Comparison of ENCODE assay signal across 18 cellular contexts in genomic region chr12:46609671-46610070, GRCh38.
A peak's percentile ranks its signal among the peaks of the same experiment; 100 is the strongest.
DNase-seq lines count a peak whose midpoint lies in the region; ATAC-seq and TF ChIP-seq lines count a peak whose summit lies in the region.
"Had no signal": no experiment of that assay in that cellular context is flagged by ENCODE, and none has a peak within 500 bp of the region (broad histone marks: within the 10 kb centered on the region; RNA-seq: fewer than 3 reads in every experiment).

No MANE protein-coding gene starts in this region.

- H3K4me1 ChIP-seq in MM.1S (ENCODE audit: low read length) (peaks cover 19% of the 10 kb centered on the region), thoracic aorta (ENCODE audit: control insufficient read depth in 1 of 2, low read depth in 2 of 2) (peaks cover 24 to 26% of the 10 kb centered on the region in 2 donors)
- H3K4me1 ChIP-seq: HAP-1 had no signal

- H3K27ac ChIP-seq in MM.1S (ENCODE audit: low read length) (no peak overlapping the region; the same call in 1 of the 2 replicates), coronary artery (peak overlapping the region; percentile 49 to 73), thoracic aorta (peak overlapping the region; percentile 79 to 83)
- H3K27ac ChIP-seq: HL-60 had no signal

- H3K9me3 Mint-ChIP-seq in activated naive CD4-positive, alpha-beta T cell treated with anti-CD3 and anti-CD28 coated beads, Interleukin-2, amount 10 ng/mL, durations not matched to agents 7 days and 5 days: peaks cover 35% of the 10 kb centered on the region

- H3K4me2 ChIP-seq in MM.1S (ENCODE audit: low read depth, low read length): peak overlapping the region; percentile 18; the same call in 1 of the 2 replicates

- H3K4me1 Mint-ChIP-seq in activated naive CD4-positive, alpha-beta T cell treated with anti-CD3 and anti-CD28 coated beads, Interleukin-2, amount 10 ng/mL, durations not matched to agents 7 days and 5 days: peaks cover 27% of the 10 kb centered on the region

- DNase-seq in activated naive CD4-positive, alpha-beta T cell treated with anti-CD3 and anti-CD28 coated beads, Interleukin-2, amount 10 ng/mL, durations not matched to agents 7 days and 5 days: no peak
- no peak for DNase-seq in activated naive CD4-positive, alpha-beta T cell treated with Interleukin-2 at 50 U/mL for 16 hours
- no peak for DNase-seq in MM.1S
- no peak for DNase-seq in coronary artery (ENCODE audit: low spot score)
- DNase-seq in thoracic aorta (ENCODE audit: low spot score): no peak
- DNase-seq in NCI-H526 (lab: John Stamatoyannopoulos, UW): no peak
- no peak for DNase-seq in NCI-H2107 (lab: John Stamatoyannopoulos, UW)
- DNase-seq: activated CD4-positive, alpha-beta T cell treated with anti-CD3 and anti-CD28 coated beads for 4 hours; NCI-H1048; NCI-H510A; SHP77; stimulated activated CD4-positive, alpha-beta T cell treated with anti-CD3 and anti-CD28 coated beads, Interleukin-1b, Interleukin-23, amount 100 ng/mL, for 48 hours; stimulated activated naive CD8-positive, alpha-beta T cell treated with anti-CD3 and anti-CD28 coated beads, Interleukin-15, amount 100 ng/mL, for 72 hours; T1000 had no signal

- no peak overlapping the region for H2AFZ ChIP-seq in MM.1S (ENCODE audit: low read length)

- H4K20me1 ChIP-seq in MM.1S (ENCODE audit: insufficient read depth, low read length): no peaks in the 10 kb centered on the region

- H3K9me2 ChIP-seq in MM.1S (replicated peaks; ENCODE audit: insufficient read depth, low read length): no peaks in the 10 kb centered on the region

- no peak overlapping the region for H3K9ac ChIP-seq in MM.1S (ENCODE audit: low read length)

- CTCF ChIA-PET in activated naive CD4-positive, alpha-beta T cell treated with anti-CD3 and anti-CD28 coated beads, Interleukin-2, amount 10 ng/mL, durations not matched to agents 7 days and 5 days (lab: Charles Lee): interaction anchor here (0.9 kb wide), 1 partner anchor 51 kb away, joined by 3 read pairs; no protein-coding TSS in a partner anchor

- ATAC-seq in thoracic aorta (ENCODE audit: insufficient number of reproducible peaks, low FRiP score, low read depth): no peak
- no peak for ATAC-seq in HG03442 (IDR thresholded peaks at IDR 0.05; ENCODE audit: unreplicated experiment)
- ATAC-seq: K562 had no signal

- H3K4me3 ChIP-seq in MM.1S (ENCODE audit: low read length) (no peak overlapping the region), coronary artery (no peak overlapping the region), thoracic aorta (no peak overlapping the region)
- H3K4me3 ChIP-seq: HAP-1, K562 had no signal

- H3K36me3 ChIP-seq in MM.1S (replicated peaks; ENCODE audit: insufficient read depth, low read length) (no peaks in the 10 kb centered on the region), thoracic aorta (no peaks in the 10 kb centered on the region)
- H3K36me3 ChIP-seq: HAP-1 had no signal

- H3F3A ChIP-seq in MM.1S (ENCODE audit: insufficient read depth, low read length): no peaks in the 10 kb centered on the region

- H3K27ac Mint-ChIP-seq in activated naive CD4-positive, alpha-beta T cell treated with anti-CD3 and anti-CD28 coated beads, Interleukin-2, amount 10 ng/mL, durations not matched to agents 7 days and 5 days: peak overlapping the region; percentile 86

- peaks cover 6% of the 10 kb centered on the region for H3K27me3 Mint-ChIP-seq in activated naive CD4-positive, alpha-beta T cell treated with anti-CD3 and anti-CD28 coated beads, Interleukin-2, amount 10 ng/mL, durations not matched to agents 7 days and 5 days
- H3K27me3 Mint-ChIP-seq: stimulated activated naive CD8-positive, alpha-beta T cell treated with anti-CD3 and anti-CD28 coated beads, Interleukin-15, amount 100 ng/mL, for 72 hours had no signal

- no peaks in the 10 kb centered on the region for H3K9me3 ChIP-seq in MM.1S (replicated peaks; ENCODE audit: insufficient read depth, low read length)
- no peaks in the 10 kb centered on the region for H3K9me3 ChIP-seq in thoracic aorta
- H3K9me3 ChIP-seq: HAP-1 had no signal

- no peak overlapping the region for H3K4me3 Mint-ChIP-seq in activated naive CD4-positive, alpha-beta T cell treated with anti-CD3 and anti-CD28 coated beads, Interleukin-2, amount 10 ng/mL, durations not matched to agents 7 days and 5 days

- H3K79me2 ChIP-seq in MM.1S (ENCODE audit: low read length): no peaks in the 10 kb centered on the region

- no peak for TF ChIP-seq CTCF in MM.1S (IDR thresholded peaks at IDR 0.05; ENCODE audit: low read length)
- no peak for TF ChIP-seq CTCF in coronary artery (IDR thresholded peaks at IDR 0.05)
- no peak for TF ChIP-seq CTCF in thoracic aorta (IDR thresholded peaks at IDR 0.05)

- H3K27me3 ChIP-seq in MM.1S (replicated peaks; ENCODE audit: insufficient read depth, low read length) (no peaks in the 10 kb centered on the region), thoracic aorta (replicated peaks; ENCODE audit: insufficient read depth) (no peaks in the 10 kb centered on the region)

- peaks cover 39% of the 10 kb centered on the region for H3K36me3 Mint-ChIP-seq in activated naive CD4-positive, alpha-beta T cell treated with anti-CD3 and anti-CD28 coated beads, Interleukin-2, amount 10 ng/mL, durations not matched to agents 7 days and 5 days
